In the genomic region with DNA sequence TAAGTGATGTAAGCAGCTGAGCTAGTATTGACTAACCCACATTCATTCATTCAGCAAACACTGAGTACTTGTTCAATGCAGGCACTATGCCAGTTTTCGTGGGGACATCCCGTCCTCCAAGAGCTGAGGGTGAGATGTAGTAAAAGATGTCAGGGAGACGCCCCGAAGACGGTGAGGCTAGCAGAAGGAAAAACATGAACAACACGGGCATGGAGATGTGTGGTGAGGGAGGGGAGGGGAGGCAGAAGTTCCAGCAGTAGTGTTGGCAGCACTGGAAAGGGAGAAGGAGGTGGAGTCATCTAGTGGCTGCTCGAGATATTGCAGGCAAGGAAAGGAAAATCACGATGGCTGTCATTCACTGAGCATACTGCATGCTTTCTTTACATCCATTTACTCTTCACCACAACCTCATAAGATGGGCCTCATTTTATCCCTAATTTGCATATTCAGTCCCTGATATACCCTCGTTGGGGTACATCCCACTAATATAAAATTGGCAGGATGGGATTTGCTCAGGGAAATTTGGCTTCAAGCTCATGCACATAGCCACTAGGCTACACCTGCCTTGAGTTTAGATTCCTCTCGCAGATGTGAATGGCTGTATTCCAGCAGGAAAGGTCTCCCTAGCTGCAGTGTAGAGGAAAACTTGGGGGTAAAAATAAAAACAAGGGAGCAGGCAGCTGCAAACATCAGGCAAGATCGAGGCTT, we compare ENCODE assay signal across 8 cellular contexts. TPM values are rescaled to one million over a fixed set of nuclear protein-coding genes. Genes with fewer than 3 reads are reported as not detected.
DNase-seq lines count a peak whose midpoint lies in the region; ATAC-seq and TF ChIP-seq lines count a peak whose summit lies in the region.
"Had no signal": no experiment of that assay in that cellular context is flagged by ENCODE, and none has a peak within 500 bp of the region (broad histone marks: within the 10 kb centered on the region; RNA-seq: fewer than 3 reads in every experiment).

No MANE protein-coding gene starts in this region.

- no peak overlapping the region for H3K27ac ChIP-seq in tibial artery

- intact Hi-C loops in mucosa of descending colon (cut with DNase I, micrococcal nuclease) (no loop called here), tibial artery (cut with DNase I; ENCODE audit: low total_unique reads) (no loop called here)

- DNase-seq in GM06990 (ENCODE audit: extremely low read depth, insufficient read length), result no peak
- peak; percentile 52 for DNase-seq in HFFc6
- DNase-seq in NCI-H226, result peak; percentile 54
- DNase-seq in activated CD4-positive, alpha-beta memory T cell treated with anti-CD3 and anti-CD28 coated beads, Interleukin-2, amount 10 ng/mL, durations not matched to agents 7 days and 5 days, result peak; percentile 54
- peak in 1 of 3 donors; percentile 73 for DNase-seq in mucosa of descending colon
- DNase-seq in tibial artery, result peak; percentile 52 to 71

- ATAC-seq in esophagus mucosa (peak; percentile 49), mucosa of descending colon (peak; percentile 50)

- H3K36me3 ChIP-seq in GM06990 (ENCODE audit: control insufficient read depth, insufficient read depth, low read length) (no peaks in the 10 kb centered on the region), mucosa of descending colon (ENCODE audit: low read depth) (no peaks in the 10 kb centered on the region), tibial artery (no peaks in the 10 kb centered on the region)

- CTCF ChIA-PET in activated CD4-positive, alpha-beta memory T cell treated with anti-CD3 and anti-CD28 coated beads, Interleukin-2, amount 10 ng/mL, durations not matched to agents 7 days and 5 days (lab: Charles Lee), result interaction anchor here (1.1 to 3.2 kb wide), 5 partner anchors 10 to 245 kb away, joined by 3 to 19 read pairs (median 4); no protein-coding TSS in a partner anchor

- H3K36me3 Mint-ChIP-seq in HFFc6 (ENCODE audit: low read depth), result no peaks in the 10 kb centered on the region
- H3K36me3 Mint-ChIP-seq in activated CD4-positive, alpha-beta memory T cell treated with anti-CD3 and anti-CD28 coated beads, Interleukin-2, amount 10 ng/mL, durations not matched to agents 7 days and 5 days (ENCODE audit: low read depth), result no peaks in the 10 kb centered on the region

- no peaks in the 10 kb centered on the region for H3K9me3 Mint-ChIP-seq in HFFc6
- no peaks in the 10 kb centered on the region for H3K9me3 Mint-ChIP-seq in activated CD4-positive, alpha-beta memory T cell treated with anti-CD3 and anti-CD28 coated beads, Interleukin-2, amount 10 ng/mL, durations not matched to agents 7 days and 5 days

- H3K9me3 ChIP-seq in mucosa of descending colon, result no peaks in the 10 kb centered on the region
- H3K9me3 ChIP-seq in tibial artery, result peaks cover 0 to 5% (median 0%) of the 10 kb centered on the region in 3 donors

- no peak overlapping the region for H3K27ac Mint-ChIP-seq in HFFc6
- H3K27ac Mint-ChIP-seq in activated CD4-positive, alpha-beta memory T cell treated with anti-CD3 and anti-CD28 coated beads, Interleukin-2, amount 10 ng/mL, durations not matched to agents 7 days and 5 days, result no peak overlapping the region

- peaks cover 12% of the 10 kb centered on the region for H3K27me3 Mint-ChIP-seq in HFFc6 (ENCODE audit: insufficient read depth)
- H3K27me3 Mint-ChIP-seq in activated CD4-positive, alpha-beta memory T cell treated with anti-CD3 and anti-CD28 coated beads, Interleukin-2, amount 10 ng/mL, durations not matched to agents 7 days and 5 days, result peaks cover 18% of the 10 kb centered on the region

- H3K4me1 Mint-ChIP-seq in HFFc6 (ENCODE audit: low read depth), result peaks cover 22% of the 10 kb centered on the region
- H3K4me1 Mint-ChIP-seq in activated CD4-positive, alpha-beta memory T cell treated with anti-CD3 and anti-CD28 coated beads, Interleukin-2, amount 10 ng/mL, durations not matched to agents 7 days and 5 days, result peaks cover 8% of the 10 kb centered on the region

- H3K4me3 ChIP-seq in GM06990 (replicated peaks; ENCODE audit: low read depth, low read length) (no peak overlapping the region), mucosa of descending colon (no peak overlapping the region), tibial artery (no peak overlapping the region)

- H3K27me3 ChIP-seq in GM06990 (replicated peaks; ENCODE audit: control insufficient read depth, insufficient read depth, low read length) (no peaks in the 10 kb centered on the region), tibial artery (no peaks in the 10 kb centered on the region)

- POLR2A ChIA-PET in activated CD4-positive, alpha-beta memory T cell treated with anti-CD3 and anti-CD28 coated beads, Interleukin-2, amount 10 ng/mL, durations not matched to agents 7 days and 5 days (lab: Charles Lee), result no interaction called here

- TF ChIP-seq CTCF in GM06990 (IDR thresholded peaks at IDR 0.05; ENCODE audit: insufficient read depth, low read length, poor library complexity, severe bottlenecking) (peak; percentile 97), HFFc6 (IDR thresholded peaks at IDR 0.05) (peak; percentile 97), mucosa of descending colon (IDR thresholded peaks at IDR 0.05) (peak; percentile 89), tibial artery (IDR thresholded peaks at IDR 0.05) (peak; percentile 90 to 95)

- H3K4me1 ChIP-seq in mucosa of descending colon (ENCODE audit: low read depth), result peaks cover 10% of the 10 kb centered on the region
- H3K4me1 ChIP-seq in tibial artery, result peaks cover 0 to 20% (median 10%) of the 10 kb centered on the region in 4 donors

- H3K4me3 Mint-ChIP-seq in HFFc6, result peak overlapping the region; percentile 56
- no peak overlapping the region for H3K4me3 Mint-ChIP-seq in activated CD4-positive, alpha-beta memory T cell treated with anti-CD3 and anti-CD28 coated beads, Interleukin-2, amount 10 ng/mL, durations not matched to agents 7 days and 5 days
- H3K4me3 Mint-ChIP-seq: central memory CD8-positive, alpha-beta T cell had no signal

RNA-seq across cellular contexts. Expression of gene PDZK1IP1, which starts 14.5 kb away (rescaled TPM):
- not detected for total RNA-seq in HFFc6 (2021; fragmentation: NEBNext Ultra II Directional; extraction: Animal tissue kit (Norgen Biotek cat#: 25700))
- not detected for total RNA-seq in activated CD4-positive, alpha-beta memory T cell treated with anti-CD3 and anti-CD28 coated beads, Interleukin-2, amount 10 ng/mL, durations not matched to agents 7 days and 5 days
- total RNA-seq in esophagus mucosa, result 273 TPM
- 100 to 1,000 TPM in 1 of 3 donors, 10 to 100 TPM in 2; 40.9 to 173 (median 64.4) TPM for total RNA-seq in mucosa of descending colon

RNA-seq across cellular contexts. Expression of gene CYP4A22, which starts 38.1 kb away (rescaled TPM):
- total RNA-seq in HFFc6 (2021; fragmentation: NEBNext Ultra II Directional; extraction: Animal tissue kit (Norgen Biotek cat#: 25700)), result not detected
- total RNA-seq in activated CD4-positive, alpha-beta memory T cell treated with anti-CD3 and anti-CD28 coated beads, Interleukin-2, amount 10 ng/mL, durations not matched to agents 7 days and 5 days, result not detected
- not detected for total RNA-seq in esophagus mucosa
- total RNA-seq in mucosa of descending colon, result not detected

RNA-seq across cellular contexts. Expression of gene TAL1, which starts 56.6 kb away (rescaled TPM):
- not detected for total RNA-seq in HFFc6 (2021; fragmentation: NEBNext Ultra II Directional; extraction: Animal tissue kit (Norgen Biotek cat#: 25700))
- not detected for total RNA-seq in activated CD4-positive, alpha-beta memory T cell treated with anti-CD3 and anti-CD28 coated beads, Interleukin-2, amount 10 ng/mL, durations not matched to agents 7 days and 5 days
- total RNA-seq in esophagus mucosa (0.64 TPM), mucosa of descending colon (1 to 10 TPM; 1.2 to 3.0 (median 2.4) TPM)

Comparison
In these comparisons a context has a peak if more than half of its experiments do, and no peak if none do; other contexts are left out.
1. RNA of gene PDZK1IP1, which starts 14.5 kb away (total RNA-seq): 273 TPM in esophagus mucosa (single experiment) and 40.9 to 173 TPM in mucosa of descending colon; not detected in HFFc6 and not detected in activated CD4-positive, alpha-beta memory T cell treated with anti-CD3 and anti-CD28 coated beads, Interleukin-2, amount 10 ng/mL, durations not matched to agents 7 days and 5 days; every median in the first group is over 10 times any median in the second.
2. Peak in every context shown above with its lines, with median percentiles within 50 percentile points of each other: CTCF ChIP-seq.